In the genomic region with DNA sequence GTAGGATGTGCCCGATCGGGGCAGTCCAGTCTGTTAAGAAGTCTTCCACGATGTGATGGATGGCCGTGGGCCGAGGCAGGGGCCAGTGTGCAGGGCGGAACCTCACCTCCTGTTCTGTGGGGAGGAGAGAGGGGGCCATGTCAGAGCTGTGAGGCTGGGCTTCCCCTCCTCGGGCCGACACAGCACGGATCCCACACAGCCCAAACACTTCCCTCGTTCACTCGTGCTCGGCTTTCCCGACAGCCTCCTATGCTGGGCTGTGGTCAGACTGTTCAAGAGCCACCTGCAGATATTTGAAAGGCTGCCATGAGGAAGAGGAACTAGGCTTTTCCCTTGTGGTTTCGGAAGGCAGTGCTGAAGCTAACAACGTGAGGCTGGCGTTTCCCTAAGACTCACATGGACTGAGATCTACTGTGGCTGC, we compare ENCODE assay signal across 8 cellular contexts. TPM values are rescaled to one million over a fixed set of nuclear protein-coding genes. Genes with fewer than 3 reads are reported as not detected.
DNase-seq lines count a peak whose midpoint lies in the region; ATAC-seq and TF ChIP-seq lines count a peak whose summit lies in the region.

No MANE protein-coding gene starts in this region.

- no peaks in the 10 kb centered on the region for H3K27me3 Mint-ChIP-seq in activated T-helper 1 cell treated with anti-CD3 and anti-CD28 coated beads, Interleukin-12 subunit alpha, Interleukin-12 subunit beta, Interleukin-2, Interleukin-4 antibody, amounts not matched to agents 30 ng/mL and 10 ng/mL and 1 ng/mL, durations not matched to agents 14 hours and 24 hours and 36 hours (ENCODE audit: insufficient read depth)

- peaks cover 0 to 82% (median 6%) of the 10 kb centered on the region in 6 donors for H3K36me3 ChIP-seq in spleen
- peaks cover 40% of the 10 kb centered on the region for H3K36me3 ChIP-seq in BE2C
- peaks cover 17% of the 10 kb centered on the region for H3K36me3 ChIP-seq in H7 (replicated peaks; ENCODE audit: control insufficient read depth, insufficient read depth, low read length)

- H3K4me3 Mint-ChIP-seq in activated T-helper 1 cell treated with anti-CD3 and anti-CD28 coated beads, Interleukin-12 subunit alpha, Interleukin-12 subunit beta, Interleukin-2, Interleukin-4 antibody, amounts not matched to agents 30 ng/mL and 10 ng/mL and 1 ng/mL, durations not matched to agents 14 hours and 24 hours and 36 hours: no peak overlapping the region

- H3K4me1 Mint-ChIP-seq in activated T-helper 1 cell treated with anti-CD3 and anti-CD28 coated beads, Interleukin-12 subunit alpha, Interleukin-12 subunit beta, Interleukin-2, Interleukin-4 antibody, amounts not matched to agents 30 ng/mL and 10 ng/mL and 1 ng/mL, durations not matched to agents 14 hours and 24 hours and 36 hours (ENCODE audit: low read depth): peaks cover 8% of the 10 kb centered on the region

- WGBS in spleen, 5 donors: 26 to 45% (median 28%) methylated on average over 11 to 16 of the region's 16 CpGs

- H3K4me3 ChIP-seq in spleen: peak overlapping the region in 1 of 8 donors; percentile 35
- H3K4me3 ChIP-seq in BE2C (ENCODE audit: low read depth, low read length): no peak overlapping the region
- H3K4me3 ChIP-seq in H7 (ENCODE audit: insufficient read depth, low read depth, low read length): no peak overlapping the region

- H3K27ac Mint-ChIP-seq in activated T-helper 1 cell treated with anti-CD3 and anti-CD28 coated beads, Interleukin-12 subunit alpha, Interleukin-12 subunit beta, Interleukin-2, Interleukin-4 antibody, amounts not matched to agents 30 ng/mL and 10 ng/mL and 1 ng/mL, durations not matched to agents 14 hours and 24 hours and 36 hours: peak overlapping the region; percentile 34

- TF ChIP-seq CTCF in spleen (IDR thresholded peaks at IDR 0.05 in 8 of 11, conservative IDR thresholded peaks at IDR 0.05 in 3 of 11): peak in 2 of 11 experiments; percentile 34 to 48
- no peak for TF ChIP-seq CTCF in BE2C (IDR thresholded peaks at IDR 0.05; ENCODE audit: low read depth, low read length)

- peaks cover 10% of the 10 kb centered on the region for H3K36me3 Mint-ChIP-seq in activated T-helper 1 cell treated with anti-CD3 and anti-CD28 coated beads, Interleukin-12 subunit alpha, Interleukin-12 subunit beta, Interleukin-2, Interleukin-4 antibody, amounts not matched to agents 30 ng/mL and 10 ng/mL and 1 ng/mL, durations not matched to agents 14 hours and 24 hours and 36 hours (ENCODE audit: low read depth)

- H3K27me3 ChIP-seq in spleen (replicated peaks in 1 of 7): no peaks in the 10 kb centered on the region
- no peaks in the 10 kb centered on the region for H3K27me3 ChIP-seq in BE2C
- H3K27me3 ChIP-seq in H7 (ENCODE audit: control insufficient read depth, insufficient read depth, low read length): no peaks in the 10 kb centered on the region

- peak overlapping the region in 4 of 8 donors; percentile 18 to 61 (median 48) for H3K27ac ChIP-seq in spleen

- H3K4me1 ChIP-seq in spleen (peaks cover 3 to 35% (median 25%) of the 10 kb centered on the region in 6 donors), BE2C (no peaks in the 10 kb centered on the region)

- H3K9me3 Mint-ChIP-seq in activated T-helper 1 cell treated with anti-CD3 and anti-CD28 coated beads, Interleukin-12 subunit alpha, Interleukin-12 subunit beta, Interleukin-2, Interleukin-4 antibody, amounts not matched to agents 30 ng/mL and 10 ng/mL and 1 ng/mL, durations not matched to agents 14 hours and 24 hours and 36 hours: no peaks in the 10 kb centered on the region

- no peak for TF ChIP-seq POLR2A in spleen (IDR thresholded peaks at IDR 0.05)

- peak; percentile 64 for ATAC-seq in HG03159 (IDR thresholded peaks at IDR 0.05; ENCODE audit: unreplicated experiment)
- ATAC-seq in GM18870 (IDR thresholded peaks at IDR 0.05; ENCODE audit: unreplicated experiment): no peak

- DNase-seq in GM19238 (ENCODE audit: insufficient read length, low spot score): peak; percentile 61
- no peak for DNase-seq in activated T-helper 1 cell treated with anti-CD3 and anti-CD28 coated beads, Interleukin-12 subunit alpha, Interleukin-12 subunit beta, Interleukin-2, Interleukin-4 antibody, amounts not matched to agents 30 ng/mL and 10 ng/mL and 1 ng/mL, durations not matched to agents 14 hours and 24 hours and 36 hours (ENCODE audit: low spot score)
- DNase-seq in spleen: peak; percentile 84
- DNase-seq in BE2C: no peak
- DNase-seq in H7: no peak
- DNase-seq in epidermal melanocyte (ENCODE audit: insufficient read length, low spot score): no peak

- H3K9me3 ChIP-seq in spleen (no peaks in the 10 kb centered on the region), BE2C (no peaks in the 10 kb centered on the region)

- intact Hi-C loops in activated T-helper 1 cell treated with anti-CD3 and anti-CD28 coated beads, Interleukin-12 subunit alpha, Interleukin-12 subunit beta, Interleukin-2, Interleukin-4 antibody, amounts not matched to agents 30 ng/mL and 10 ng/mL and 1 ng/mL, durations not matched to agents 14 hours and 24 hours and 36 hours (cut with micrococcal nuclease): no loop called here
- intact Hi-C loops in spleen (cut with DNase I; ENCODE audit: low total_unique reads): no loop called here

RNA-seq across cellular contexts. Expression of gene TXN2, which starts 12.3 kb away (rescaled TPM):
- total RNA-seq in activated T-helper 1 cell treated with anti-CD3 and anti-CD28 coated beads, Interleukin-12 subunit alpha, Interleukin-12 subunit beta, Interleukin-2, Interleukin-4 antibody, amounts not matched to agents 30 ng/mL and 10 ng/mL and 1 ng/mL, durations not matched to agents 14 hours and 24 hours and 36 hours: 95.2 and 95.3 TPM in 2 replicates
- total RNA-seq in spleen: 10 to 100 TPM; 52.6 to 87.1 (median 64.6) TPM
- 100 to 1,000 TPM in 1 of 3 donors, 10 to 100 TPM in 2; 70.5 to 105 (median 90.1) TPM for polyA plus RNA-seq in spleen
- 356 TPM for polyA plus RNA-seq in BE2C (2012; ENCODE audit: insufficient read depth, insufficient read length, low read depth)
- total RNA-seq in H7 (2014; rRNA removed; shearing (Covaris generic)): 22.4 and 29.8 TPM in 2 replicates

RNA-seq across cellular contexts. Expression of gene FOXRED2, which starts 13.1 kb away (rescaled TPM):
- 22.3 and 25.0 TPM in 2 replicates for total RNA-seq in activated T-helper 1 cell treated with anti-CD3 and anti-CD28 coated beads, Interleukin-12 subunit alpha, Interleukin-12 subunit beta, Interleukin-2, Interleukin-4 antibody, amounts not matched to agents 30 ng/mL and 10 ng/mL and 1 ng/mL, durations not matched to agents 14 hours and 24 hours and 36 hours
- 10 to 100 TPM; 19.4 to 42.0 (median 27.0) TPM for total RNA-seq in spleen
- 1 to 10 TPM; 1.1 to 3.0 (median 1.5) TPM for polyA plus RNA-seq in spleen
- polyA plus RNA-seq in BE2C (2012; ENCODE audit: insufficient read depth, insufficient read length, low read depth): 19.5 TPM
- total RNA-seq in H7 (2014; rRNA removed; shearing (Covaris generic)): 12.5 and 18.3 TPM in 2 replicates

RNA-seq across cellular contexts. Expression of gene EIF3D, which starts 35.3 kb away (rescaled TPM):
- total RNA-seq in activated T-helper 1 cell treated with anti-CD3 and anti-CD28 coated beads, Interleukin-12 subunit alpha, Interleukin-12 subunit beta, Interleukin-2, Interleukin-4 antibody, amounts not matched to agents 30 ng/mL and 10 ng/mL and 1 ng/mL, durations not matched to agents 14 hours and 24 hours and 36 hours: 322 and 323 TPM in 2 replicates
- 100 to 1,000 TPM; 194 to 428 (median 215) TPM for total RNA-seq in spleen
- polyA plus RNA-seq in spleen: 100 to 1,000 TPM; 212 to 282 (median 240) TPM
- 612 TPM for polyA plus RNA-seq in BE2C (2012; ENCODE audit: insufficient read depth, insufficient read length, low read depth)
- total RNA-seq in H7 (2014; rRNA removed; shearing (Covaris generic)): 414 and 429 TPM in 2 replicates

Comparison
In these comparisons a context has a peak if more than half of its experiments do, and no peak if none do; other contexts are left out.
1. DNase-seq: peak in GM19238 (single experiment) and spleen (single experiment); none in activated T-helper 1 cell treated with anti-CD3 and anti-CD28 coated beads, Interleukin-12 subunit alpha, Interleukin-12 subunit beta, Interleukin-2, Interleukin-4 antibody, amounts not matched to agents 30 ng/mL and 10 ng/mL and 1 ng/mL, durations not matched to agents 14 hours and 24 hours and 36 hours (single experiment), BE2C (single experiment), H7 (single experiment) and epidermal melanocyte (single experiment).